ENCODE assay signal across 1 cellular context in the genomic region with DNA sequence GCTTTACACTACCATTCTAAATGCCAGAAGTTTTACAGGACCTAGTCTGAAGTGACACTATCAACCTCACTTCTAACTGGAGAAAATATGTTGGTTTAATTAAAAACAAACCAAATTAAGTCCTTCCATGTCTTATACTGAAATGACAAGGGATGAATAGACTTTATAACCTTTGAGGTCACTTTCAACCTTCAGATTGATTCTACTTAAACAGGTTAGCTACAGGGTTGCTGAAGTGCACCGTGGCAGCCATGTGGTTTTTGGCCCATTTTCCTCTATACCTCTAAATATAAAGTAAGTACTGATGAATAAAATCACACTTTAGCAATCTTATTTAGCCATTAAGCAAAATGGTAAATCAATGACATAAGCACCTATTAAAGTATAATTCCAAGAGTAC.
TF ChIP-seq lines count a peak whose summit lies in the region.

No MANE protein-coding gene starts in this region.

TF ChIP-seq in K562, 482 proteins besides CTCF, POLR2A, EP300 and RAD21 (continued from another document):
- TF ChIP-seq, protein P1, sequence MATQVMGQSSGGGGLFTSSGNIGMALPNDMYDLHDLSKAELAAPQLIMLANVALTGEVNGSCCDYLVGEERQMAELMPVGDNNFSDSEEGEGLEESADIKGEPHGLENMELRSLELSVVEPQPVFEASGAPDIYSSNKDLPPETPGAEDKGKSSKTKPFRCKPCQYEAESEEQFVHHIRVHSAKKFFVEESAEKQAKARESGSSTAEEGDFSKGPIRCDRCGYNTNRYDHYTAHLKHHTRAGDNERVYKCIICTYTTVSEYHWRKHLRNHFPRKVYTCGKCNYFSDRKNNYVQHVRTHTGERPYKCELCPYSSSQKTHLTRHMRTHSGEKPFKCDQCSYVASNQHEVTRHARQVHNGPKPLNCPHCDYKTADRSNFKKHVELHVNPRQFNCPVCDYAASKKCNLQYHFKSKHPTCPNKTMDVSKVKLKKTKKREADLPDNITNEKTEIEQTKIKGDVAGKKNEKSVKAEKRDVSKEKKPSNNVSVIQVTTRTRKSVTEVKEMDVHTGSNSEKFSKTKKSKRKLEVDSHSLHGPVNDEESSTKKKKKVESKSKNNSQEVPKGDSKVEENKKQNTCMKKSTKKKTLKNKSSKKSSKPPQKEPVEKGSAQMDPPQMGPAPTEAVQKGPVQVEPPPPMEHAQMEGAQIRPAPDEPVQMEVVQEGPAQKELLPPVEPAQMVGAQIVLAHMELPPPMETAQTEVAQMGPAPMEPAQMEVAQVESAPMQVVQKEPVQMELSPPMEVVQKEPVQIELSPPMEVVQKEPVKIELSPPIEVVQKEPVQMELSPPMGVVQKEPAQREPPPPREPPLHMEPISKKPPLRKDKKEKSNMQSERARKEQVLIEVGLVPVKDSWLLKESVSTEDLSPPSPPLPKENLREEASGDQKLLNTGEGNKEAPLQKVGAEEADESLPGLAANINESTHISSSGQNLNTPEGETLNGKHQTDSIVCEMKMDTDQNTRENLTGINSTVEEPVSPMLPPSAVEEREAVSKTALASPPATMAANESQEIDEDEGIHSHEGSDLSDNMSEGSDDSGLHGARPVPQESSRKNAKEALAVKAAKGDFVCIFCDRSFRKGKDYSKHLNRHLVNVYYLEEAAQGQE (CRISPR knock-in tag; IDR thresholded peaks at IDR 0.05; ENCODE audit: low read depth), result no peak
TF ChIP-seq in K562: peak in this region for 3.
